In genomic region chr1:24605534-24606295, GRCh38 we compare ENCODE assay signal across 1 cellular context.
TF ChIP-seq lines count a peak whose summit lies in the region.

No MANE protein-coding gene starts in this region.

TF ChIP-seq in HepG2, 621 proteins besides CTCF, POLR2A, EP300 and RAD21 (continued from another document and continues in another):
- peak; percentile 36; the same call in 1 of the 2 replicates for TF ChIP-seq ZHX2 (IDR thresholded peaks at IDR 0.05; ENCODE audit: low read depth)
- TF ChIP-seq ZHX2 (CRISPR knock-in tag; IDR thresholded peaks at IDR 0.05; ENCODE audit: borderline replicate concordance) = no peak
- TF ChIP-seq ZNF816 (CRISPR knock-in tag; IDR thresholded peaks at IDR 0.05; ENCODE audit: borderline replicate concordance) = peak; percentile 63; the same call in 1 of the 2 replicates
- TF ChIP-seq SOX6 (IDR thresholded peaks at IDR 0.05) = no peak
- TF ChIP-seq SOX6 (CRISPR knock-in tag; IDR thresholded peaks at IDR 0.05) = peak; percentile 60
- no peak for TF ChIP-seq NFAT5 (CRISPR knock-in tag; IDR thresholded peaks at IDR 0.05)
- no peak for TF ChIP-seq ASH2L (IDR thresholded peaks at IDR 0.05; ENCODE audit: insufficient read length, low read depth, low read length)
- no peak for TF ChIP-seq ATF7-NPFF (CRISPR knock-in tag; IDR thresholded peaks at IDR 0.05; ENCODE audit: low read depth)
- TF ChIP-seq HNF4G (IDR thresholded peaks at IDR 0.05; ENCODE audit: borderline replicate concordance, low read depth, low read length) = peak; percentile 77
- no peak; the same call in 1 of the 2 replicates for TF ChIP-seq HNF4G (CRISPR knock-in tag; IDR thresholded peaks at IDR 0.05; ENCODE audit: borderline replicate concordance, low read depth)
- peak; percentile 78; the same call in 1 of the 2 replicates for TF ChIP-seq ZMAT3 (CRISPR knock-in tag; conservative IDR thresholded peaks at IDR 0.05)
- 0 out of 2 replicates have a peak, but pooled peaks have one; percentile 31 for TF ChIP-seq ZNF749 (CRISPR knock-in tag; IDR thresholded peaks at IDR 0.05; ENCODE audit: borderline replicate concordance)
- TF ChIP-seq ZNF350 (CRISPR knock-in tag; IDR thresholded peaks at IDR 0.05; ENCODE audit: borderline replicate concordance, low read depth) = 0 out of 2 replicates have a peak, but pooled peaks have one; percentile 31
- TF ChIP-seq ZBTB42 (CRISPR knock-in tag; IDR thresholded peaks at IDR 0.05) = no peak
- TF ChIP-seq ZNF280D (CRISPR knock-in tag; IDR thresholded peaks at IDR 0.05) = no peak
- peak; percentile 52; the same call in 1 of the 2 replicates for TF ChIP-seq ZBTB21 (CRISPR knock-in tag; IDR thresholded peaks at IDR 0.05)
- no peak for TF ChIP-seq ZSCAN12 (CRISPR knock-in tag; IDR thresholded peaks at IDR 0.05)
- 0 out of 2 replicates have a peak, but pooled peaks have one; percentile 32 for TF ChIP-seq SP4 (CRISPR knock-in tag; IDR thresholded peaks at IDR 0.05)
- TF ChIP-seq ZNF557 (CRISPR knock-in tag; IDR thresholded peaks at IDR 0.05) = 0 out of 2 replicates have a peak, but pooled peaks have one; percentile 35
- peak; percentile 90 for TF ChIP-seq ZMYM3 (CRISPR knock-in tag; IDR thresholded peaks at IDR 0.05)
- no peak for TF ChIP-seq NCOA2 (CRISPR knock-in tag; IDR thresholded peaks at IDR 0.05)
- no peak for TF ChIP-seq HOXA9 (CRISPR knock-in tag; IDR thresholded peaks at IDR 0.05; ENCODE audit: borderline replicate concordance)
- peak; percentile 55; the same call in 1 of the 2 replicates for TF ChIP-seq ZBTB7B (CRISPR knock-in tag; IDR thresholded peaks at IDR 0.05)
- TF ChIP-seq ISL2 (CRISPR knock-in tag; IDR thresholded peaks at IDR 0.05) = no peak
- TF ChIP-seq ELF3 (CRISPR knock-in tag; IDR thresholded peaks at IDR 0.05) = peak; percentile 28; the same call in 1 of the 2 replicates
- 0 out of 2 replicates have a peak, but pooled peaks have one; percentile 49 for TF ChIP-seq ZNF451 (CRISPR knock-in tag; IDR thresholded peaks at IDR 0.05)
- peak; percentile 76; the same call in 1 of the 2 replicates for TF ChIP-seq LBX2 (CRISPR knock-in tag; IDR thresholded peaks at IDR 0.05; ENCODE audit: borderline replicate concordance)
- peak; percentile 33; the same call in 1 of the 2 replicates for TF ChIP-seq NFKB2 (CRISPR knock-in tag; IDR thresholded peaks at IDR 0.05; ENCODE audit: borderline replicate concordance)
- peak; percentile 85 for TF ChIP-seq HNF4A (CRISPR knock-in tag; IDR thresholded peaks at IDR 0.05)
- peak; percentile 49; the same call in 1 of the 2 replicates for TF ChIP-seq MIER2 (CRISPR knock-in tag; IDR thresholded peaks at IDR 0.05)
- TF ChIP-seq HBP1 (CRISPR knock-in tag; IDR thresholded peaks at IDR 0.05; ENCODE audit: low read depth) = 0 out of 2 replicates have a peak, but pooled peaks have one; percentile 49
- peak; percentile 33; the same call in 1 of the 2 replicates for TF ChIP-seq MYC (CRISPR knock-in tag; IDR thresholded peaks at IDR 0.05; ENCODE audit: borderline replicate concordance)
- peak; percentile 62 for TF ChIP-seq ZFY (CRISPR knock-in tag; IDR thresholded peaks at IDR 0.05)
- TF ChIP-seq ZNF614 (CRISPR knock-in tag; IDR thresholded peaks at IDR 0.05; ENCODE audit: borderline replicate concordance) = 0 out of 2 replicates have a peak, but pooled peaks have one; percentile 51
- 0 out of 2 replicates have a peak, but pooled peaks have one; percentile 13 for TF ChIP-seq PRMT3 (CRISPR knock-in tag; IDR thresholded peaks at IDR 0.05; ENCODE audit: borderline replicate concordance, low read depth)
- peak in 1 of 2 experiments; percentile 72; a peak in 1 of 4 replicates for TF ChIP-seq NR2F1 (CRISPR knock-in tag; IDR thresholded peaks at IDR 0.05)
- TF ChIP-seq FOXA3 (CRISPR knock-in tag; IDR thresholded peaks at IDR 0.05) = peak; percentile 39
- peak; percentile 32; the same call in 1 of the 2 replicates for TF ChIP-seq ZNF574 (CRISPR knock-in tag; IDR thresholded peaks at IDR 0.05)
- peak; percentile 47; the same call in 1 of the 2 replicates for TF ChIP-seq TBX2 (CRISPR knock-in tag; IDR thresholded peaks at IDR 0.05; ENCODE audit: borderline replicate concordance)
- TF ChIP-seq GATAD2A (CRISPR knock-in tag; IDR thresholded peaks at IDR 0.05) = peak; percentile 63
- no peak for TF ChIP-seq GRHL1 (CRISPR knock-in tag; conservative IDR thresholded peaks at IDR 0.05)
